In the genomic region with DNA sequence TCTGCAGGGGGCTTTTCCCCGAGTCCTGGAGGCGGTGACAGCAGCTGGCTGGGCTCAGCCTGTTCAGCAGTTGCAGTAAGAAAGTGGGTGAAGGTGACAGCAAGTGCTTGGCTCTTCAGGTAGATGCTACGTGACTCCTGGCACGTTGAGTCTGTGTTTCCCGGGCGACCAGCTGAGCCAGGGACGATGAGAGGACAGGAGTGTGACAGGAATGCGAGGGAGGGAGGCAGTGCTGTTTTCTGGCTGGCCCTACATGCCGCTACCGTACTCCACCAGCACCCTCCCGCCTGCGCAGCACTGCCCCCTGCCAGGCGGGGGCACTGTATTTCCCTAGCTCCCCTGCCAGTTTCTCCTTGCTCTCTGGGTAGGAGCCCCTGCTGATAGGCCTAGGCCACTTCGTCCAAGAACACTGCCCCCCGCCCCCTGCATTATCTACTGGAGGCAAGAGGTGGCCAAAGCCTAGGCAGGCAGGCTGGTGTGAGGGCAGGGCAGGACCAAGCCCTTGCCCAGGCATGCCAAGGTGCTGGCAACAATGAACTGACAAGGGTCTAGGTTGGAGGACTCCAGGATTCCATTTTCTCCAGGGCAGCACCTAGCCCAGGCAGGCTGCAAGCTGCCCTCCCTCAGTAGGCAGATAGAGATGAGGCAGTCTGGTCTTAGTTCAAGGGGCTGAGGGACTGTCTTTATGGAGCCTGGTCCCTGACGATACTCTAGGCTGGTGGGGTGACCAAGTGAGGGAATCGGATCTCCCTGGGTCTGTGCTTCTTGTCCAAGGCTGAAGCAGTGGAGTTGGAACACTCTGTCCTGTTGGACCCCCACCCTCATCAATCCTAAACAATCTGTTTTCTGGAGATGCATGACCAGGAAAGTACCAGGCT, we compare ENCODE assay signal across 8 cellular contexts. TPM values are rescaled to one million over a fixed set of nuclear protein-coding genes. Genes with fewer than 3 reads are reported as not detected.
DNase-seq lines count a peak whose midpoint lies in the region; ATAC-seq and TF ChIP-seq lines count a peak whose summit lies in the region.

No MANE protein-coding gene starts in this region.

- dilution Hi-C loops in IMR-90 (cut with HindIII; ENCODE audit: low sequenced_read_pairs, unreplicated experiment) = no loop called here

- H2AK9ac ChIP-seq in IMR-90 (replicated peaks; ENCODE audit: low read depth, low read length, poor library complexity) = peak overlapping the region; percentile 66

- CTCF ChIA-PET in IMR-90 (lab: Yijun Ruan, JAX) = interaction anchor here (0.5 to 1.2 kb wide), 5 partner anchors 92 to 413 kb away, joined by 3 to 4 read pairs (median 3); no protein-coding TSS in a partner anchor

- peak overlapping the region; percentile 17; the same call in 1 of the 2 replicates for H3K18ac ChIP-seq in IMR-90 (ENCODE audit: low read depth, low read length)

- 0 out of 2 replicates have a peak, but pooled peaks have one; percentile 29 for TF ChIP-seq POLR2A in IMR-90 (IDR thresholded peaks at IDR 0.05; ENCODE audit: low read depth, low read length)

- H2BK5ac ChIP-seq in IMR-90 (ENCODE audit: low read depth, low read length, poor library complexity, severe bottlenecking) = peak overlapping the region; percentile 14

- H2BK15ac ChIP-seq in IMR-90 (ENCODE audit: low read depth, low read length) = no peak overlapping the region; the same call in 1 of the 3 replicates

- H2AFZ ChIP-seq in IMR-90 (replicated peaks; ENCODE audit: low read length, poor library complexity) = peak overlapping the region; percentile 35

- 41% methylated on average over 2 of the region's 17 CpGs; no CpG with 5 or more reads in 1 of the 2 experiments for WGBS in IMR-90 (ENCODE audit: extremely low coverage in 2 of 2, insufficient read length in 1 of 2), 2 experiments

- TF ChIP-seq CTCF in IMR-90 (conservative IDR thresholded peaks at IDR 0.05; ENCODE audit: low read depth, low read length) = peak; percentile 52

- H3K36me3 ChIP-seq in IMR-90 (ENCODE audit: control insufficient read depth, insufficient read depth, low read length) = peaks cover 19% of the 10 kb centered on the region; the same call in 1 of the 2 replicates

- peak overlapping the region; percentile 20; the same call in 1 of the 2 replicates for H3K14ac ChIP-seq in IMR-90 (replicated peaks; ENCODE audit: low read depth, low read length)

- in situ Hi-C loops in IMR-90 (cut with MboI; ENCODE audit: low sequenced_read_pairs) = loop anchor here (5.0 kb wide), 2 partner anchors 99 to 414 kb away; no protein-coding TSS in a partner anchor

- intact Hi-C loops in IMR-90 (cut with micrococcal nuclease) (loop anchor here (10.0 kb wide), 1 partner anchor 286 kb away; no protein-coding TSS in a partner anchor), Right ventricle myocardium superior (cut with DNase I) (loop anchor here (5.0 kb wide), 3 partner anchors 44 to 409 kb away; no protein-coding TSS in a partner anchor), posterior vena cava (cut with DNase I) (loop anchor here (5.0 kb wide), 3 partner anchors 89 to 409 kb away; partner anchors contain the start of gene VEGFA (in 1 of the 2))

- H2BK20ac ChIP-seq in IMR-90 (ENCODE audit: low read depth, low read length) = no peak overlapping the region

- H4K91ac ChIP-seq in IMR-90 (ENCODE audit: insufficient read depth, low read depth, low read length) = peak overlapping the region; percentile 25; the same call in 1 of the 2 replicates

- H3K27ac ChIP-seq in IMR-90 (ENCODE audit: insufficient read depth, low read length) = no peak overlapping the region

- H3K4me3 ChIP-seq in IMR-90 (ENCODE audit: insufficient read depth, low read depth, low read length) = no peak overlapping the region

- H3K4me1 ChIP-seq in IMR-90 (ENCODE audit: control insufficient read depth, insufficient read depth, low read length) = peaks cover 17% of the 10 kb centered on the region

- peak overlapping the region; percentile 45 to 62; a peak in 3 of 4 replicates for H4K8ac ChIP-seq in IMR-90 (ENCODE audit: low read depth in 2 of 2, low read length in 2 of 2)

- BruUV-seq in IMR-90 (replicated peaks; lab: Mats Ljungman, UMichigan) = no TSS peak

- no peaks in the 10 kb centered on the region for H3K79me1 ChIP-seq in IMR-90 (ENCODE audit: low read depth in 1 of 2, low read length in 2 of 2)

- H3K9me3 ChIP-seq in IMR-90 (ENCODE audit: control insufficient read depth, insufficient read depth, low read length) = no peaks in the 10 kb centered on the region

- ATAC-seq in IMR-90 (ENCODE audit: low read depth) (peak; percentile 53), Right ventricle myocardium superior (ENCODE audit: poor library complexity) (peak; percentile 71), GM18519 (IDR thresholded peaks at IDR 0.05; ENCODE audit: low FRiP score, unreplicated experiment) (no peak)

- peaks cover 20% of the 10 kb centered on the region; the same call in 1 of the 2 replicates for H3K9me1 ChIP-seq in IMR-90 (ENCODE audit: insufficient read depth, low read length)

- peak overlapping the region; percentile 32; the same call in 1 of the 2 replicates for H3K9ac ChIP-seq in IMR-90 (ENCODE audit: low read depth, low read length)

- H3K56ac ChIP-seq in IMR-90 (ENCODE audit: extremely low read depth, insufficient read depth, low read length) = no peak overlapping the region

- H2AK5ac ChIP-seq in IMR-90 (ENCODE audit: low read depth, low read length) = peak overlapping the region; percentile 70

- TF ChIP-seq RAD21 in IMR-90 (IDR thresholded peaks at IDR 0.05; ENCODE audit: low read length) = peak; percentile 31

- no peak overlapping the region for H3K4me2 ChIP-seq in IMR-90 (ENCODE audit: low read depth, low read length)

- DNase-seq in SIG-M5 treated with dmso at 0.1 percent for 504 hours (lab: John Stamatoyannopoulos, UW; ENCODE audit: unreplicated experiment) (peak; percentile 46), SIG-M5 (lab: John Stamatoyannopoulos, UW) (no peak), IMR-90 (peak; percentile 36), Right ventricle myocardium superior (peak; percentile 68), posterior vena cava (ENCODE audit: low spot score) (peak; percentile 82)
- peak; percentile 52 for DNase-seq in activated naive CD4-positive, alpha-beta T cell treated with anti-CD3 and anti-CD28 coated beads, Interleukin-2, amount 50 U/mL, for 16 hours

- H4K20me1 ChIP-seq in IMR-90 (ENCODE audit: insufficient read depth, low read length) = no peaks in the 10 kb centered on the region; the same call in 1 of the 2 replicates

- POLR2A ChIA-PET in IMR-90 (lab: Charles Lee; ENCODE audit: unreplicated experiment) = interaction anchor here (0.6 kb wide), 1 partner anchor 101 kb away, joined by 3 read pairs; no protein-coding TSS in a partner anchor

- H3K4ac ChIP-seq in IMR-90 (ENCODE audit: low read depth, low read length) = peak overlapping the region; percentile 31

- H2BK120ac ChIP-seq in IMR-90 (ENCODE audit: low read depth, low read length) = no peak overlapping the region; the same call in 1 of the 2 replicates

- H4K5ac ChIP-seq in IMR-90 (ENCODE audit: low read depth, low read length) = peak overlapping the region; percentile 45

- no peaks in the 10 kb centered on the region for H3K27me3 ChIP-seq in IMR-90 (ENCODE audit: control insufficient read depth, insufficient read depth, low read length)

- 0 out of 2 replicates have a peak overlapping the region, but pooled peaks have one; percentile 28 for H3K23ac ChIP-seq in IMR-90 (ENCODE audit: low read depth, low read length)

TF ChIP-seq in IMR-90, 13 proteins besides CTCF, POLR2A, EP300 and RAD21:
- peak; percentile 26; the same call in 1 of the 2 replicates for TF ChIP-seq SMC3 (IDR thresholded peaks at IDR 0.05; ENCODE audit: low read depth, low read length)
- no peak for TF ChIP-seq FOS (IDR thresholded peaks at IDR 0.05; ENCODE audit: low read depth, low read length)
- TF ChIP-seq MAZ (IDR thresholded peaks at IDR 0.05; ENCODE audit: borderline replicate concordance, low read depth, low read length) = peak; percentile 46; the same call in 1 of the 2 replicates

TF ChIP-seq in PFSK-1, 5 proteins besides CTCF, POLR2A, EP300 and RAD21:
- TF ChIP-seq POLR2AphosphoS5 (IDR thresholded peaks at IDR 0.05; ENCODE audit: low read depth, low read length) (peak; percentile 43; the same call in 1 of the 2 replicates), SIN3A (IDR thresholded peaks at IDR 0.05; ENCODE audit: borderline replicate concordance, insufficient read depth, low read length) (0 out of 2 replicates have a peak, but pooled peaks have one; percentile 16), FOXP2 (optimal IDR thresholded peaks at IDR 0.05; ENCODE audit: borderline replicate concordance, extremely low read depth, extremely low read length, insufficient read depth) (no peak), TAF1 (IDR thresholded peaks at IDR 0.05; ENCODE audit: borderline replicate concordance, insufficient read depth, low read length) (no peak)

RNA-seq across cellular contexts. Expression of gene MRPS18A, which starts 19.2 kb away (rescaled TPM):
- total RNA-seq in IMR-90 (2012; rRNA removed) (43.0 and 47.0 TPM in 2 replicates), Right ventricle myocardium superior (39.5 TPM), posterior vena cava (10 to 100 TPM; 25.4 to 28.2 TPM)
- 56.6 and 56.8 TPM in 2 replicates for polyA plus RNA-seq in IMR-90 (2012; rRNA removed)
- 53.5 and 60.4 TPM in 2 replicates for polyA plus RNA-seq in IMR-90 (2012; cell fraction: cytosol; rRNA removed)
- 24.4 and 30.5 TPM in 2 replicates for polyA plus RNA-seq in IMR-90 (2012; cell fraction: nucleus; rRNA removed; ENCODE audit: low replicate concordance)
- polyA plus RNA-seq in PFSK-1 (2012; ENCODE audit: insufficient read length, low read depth) = 153 TPM

RNA-seq across cellular contexts. Expression of gene RSPH9, which starts 23.6 kb away (rescaled TPM):
- total RNA-seq in IMR-90 (2012; rRNA removed) (under 0.01 and 0.18 TPM in 2 replicates), Right ventricle myocardium superior (0.16 TPM), posterior vena cava (under 1 TPM; 0.19 to 0.23 TPM)
- 0.21 and 0.24 TPM in 2 replicates for polyA plus RNA-seq in IMR-90 (2012; rRNA removed)
- 0.34 and 0.38 TPM in 2 replicates for polyA plus RNA-seq in IMR-90 (2012; cell fraction: cytosol; rRNA removed)
- polyA plus RNA-seq in IMR-90 (2012; cell fraction: nucleus; rRNA removed; ENCODE audit: low replicate concordance) = 0.14 and 0.24 TPM in 2 replicates
- polyA plus RNA-seq in PFSK-1 (2012; ENCODE audit: insufficient read length, low read depth) = 0.88 TPM

RNA-seq across cellular contexts. Expression of gene MAD2L1BP, which starts 32.8 kb away (rescaled TPM):
- total RNA-seq in IMR-90 (2012; rRNA removed) (28.1 and 31.1 TPM in 2 replicates), Right ventricle myocardium superior (26.1 TPM), posterior vena cava (10 to 100 TPM; 12.0 to 15.5 TPM)
- polyA plus RNA-seq in IMR-90 (2012; rRNA removed) = 40.4 and 50.2 TPM in 2 replicates
- polyA plus RNA-seq in IMR-90 (2012; cell fraction: cytosol; rRNA removed) = 20.9 and 32.3 TPM in 2 replicates
- 22.5 and 23.5 TPM in 2 replicates for polyA plus RNA-seq in IMR-90 (2012; cell fraction: nucleus; rRNA removed; ENCODE audit: low replicate concordance)
- 39.7 TPM for polyA plus RNA-seq in PFSK-1 (2012; ENCODE audit: insufficient read length, low read depth)

RNA-seq across cellular contexts. Expression of gene GTPBP2, which starts 39.3 kb away (rescaled TPM):
- 34.2 and 38.4 TPM in 2 replicates for total RNA-seq in IMR-90 (2012; rRNA removed)
- polyA plus RNA-seq in IMR-90 (2012; rRNA removed) = 79.7 and 86.6 TPM in 2 replicates
- 30.1 and 40.2 TPM in 2 replicates for polyA plus RNA-seq in IMR-90 (2012; cell fraction: cytosol; rRNA removed)
- polyA plus RNA-seq in IMR-90 (2012; cell fraction: nucleus; rRNA removed; ENCODE audit: low replicate concordance) = 470 and 640 TPM in 2 replicates
- polyA plus RNA-seq in PFSK-1 (2012; ENCODE audit: insufficient read length, low read depth) = 269 TPM
- total RNA-seq in Right ventricle myocardium superior = 25.1 TPM
- total RNA-seq in posterior vena cava = 10 to 100 TPM; 43.3 to 50.4 TPM
